In genomic region chr19:34309368-34310138, GRCh38 we compare ENCODE assay signal across 1 cellular context.
TF ChIP-seq lines count a peak whose summit lies in the region.

No MANE protein-coding gene starts in this region.

TF ChIP-seq in liver, 16 proteins besides CTCF, POLR2A, EP300 and RAD21:
- TF ChIP-seq TAF1 (conservative IDR thresholded peaks at IDR 0.05) = no peak
- no peak for TF ChIP-seq SP1 (IDR thresholded peaks at IDR 0.05)
- no peak for TF ChIP-seq RXRA (IDR thresholded peaks at IDR 0.05)
- TF ChIP-seq HNF4A (conservative IDR thresholded peaks at IDR 0.05) = no peak
- TF ChIP-seq, protein P1, sequence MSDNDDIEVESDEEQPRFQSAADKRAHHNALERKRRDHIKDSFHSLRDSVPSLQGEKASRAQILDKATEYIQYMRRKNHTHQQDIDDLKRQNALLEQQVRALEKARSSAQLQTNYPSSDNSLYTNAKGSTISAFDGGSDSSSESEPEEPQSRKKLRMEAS (IDR thresholded peaks at IDR 0.05) = no peak
- TF ChIP-seq YY1 (IDR thresholded peaks at IDR 0.05) = no peak
- TF ChIP-seq, protein P2, sequence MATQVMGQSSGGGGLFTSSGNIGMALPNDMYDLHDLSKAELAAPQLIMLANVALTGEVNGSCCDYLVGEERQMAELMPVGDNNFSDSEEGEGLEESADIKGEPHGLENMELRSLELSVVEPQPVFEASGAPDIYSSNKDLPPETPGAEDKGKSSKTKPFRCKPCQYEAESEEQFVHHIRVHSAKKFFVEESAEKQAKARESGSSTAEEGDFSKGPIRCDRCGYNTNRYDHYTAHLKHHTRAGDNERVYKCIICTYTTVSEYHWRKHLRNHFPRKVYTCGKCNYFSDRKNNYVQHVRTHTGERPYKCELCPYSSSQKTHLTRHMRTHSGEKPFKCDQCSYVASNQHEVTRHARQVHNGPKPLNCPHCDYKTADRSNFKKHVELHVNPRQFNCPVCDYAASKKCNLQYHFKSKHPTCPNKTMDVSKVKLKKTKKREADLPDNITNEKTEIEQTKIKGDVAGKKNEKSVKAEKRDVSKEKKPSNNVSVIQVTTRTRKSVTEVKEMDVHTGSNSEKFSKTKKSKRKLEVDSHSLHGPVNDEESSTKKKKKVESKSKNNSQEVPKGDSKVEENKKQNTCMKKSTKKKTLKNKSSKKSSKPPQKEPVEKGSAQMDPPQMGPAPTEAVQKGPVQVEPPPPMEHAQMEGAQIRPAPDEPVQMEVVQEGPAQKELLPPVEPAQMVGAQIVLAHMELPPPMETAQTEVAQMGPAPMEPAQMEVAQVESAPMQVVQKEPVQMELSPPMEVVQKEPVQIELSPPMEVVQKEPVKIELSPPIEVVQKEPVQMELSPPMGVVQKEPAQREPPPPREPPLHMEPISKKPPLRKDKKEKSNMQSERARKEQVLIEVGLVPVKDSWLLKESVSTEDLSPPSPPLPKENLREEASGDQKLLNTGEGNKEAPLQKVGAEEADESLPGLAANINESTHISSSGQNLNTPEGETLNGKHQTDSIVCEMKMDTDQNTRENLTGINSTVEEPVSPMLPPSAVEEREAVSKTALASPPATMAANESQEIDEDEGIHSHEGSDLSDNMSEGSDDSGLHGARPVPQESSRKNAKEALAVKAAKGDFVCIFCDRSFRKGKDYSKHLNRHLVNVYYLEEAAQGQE (IDR thresholded peaks at IDR 0.05) = no peak
- TF ChIP-seq ZBTB33 (IDR thresholded peaks at IDR 0.05) = no peak
- no peak for TF ChIP-seq FOXA2 (IDR thresholded peaks at IDR 0.05)
- no peak for TF ChIP-seq HNF4G (IDR thresholded peaks at IDR 0.05)
- no peak for TF ChIP-seq EGR1 (IDR thresholded peaks at IDR 0.05; ENCODE audit: low read depth in 2 of 2)
